Comparison of ENCODE assay signal across 24 cellular contexts in the genomic region with DNA sequence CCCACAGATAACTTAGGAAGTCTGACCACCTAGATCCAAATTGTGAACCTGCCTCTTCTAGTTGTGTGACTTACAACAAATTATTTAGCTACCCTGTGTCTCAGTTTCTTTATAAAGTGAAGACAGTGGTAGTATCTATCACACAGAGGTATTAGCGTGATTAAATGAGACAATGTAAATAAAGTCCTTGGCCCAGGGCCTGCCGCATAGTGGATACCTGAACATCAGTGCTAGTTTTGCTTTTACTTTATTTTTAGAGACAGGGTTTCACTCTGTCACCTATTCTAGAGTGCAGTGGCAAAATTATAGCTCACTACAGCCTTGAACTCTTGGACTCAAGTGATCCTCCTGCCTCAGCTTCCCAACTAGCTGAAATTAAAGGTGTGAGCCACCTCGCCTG.
DNase-seq lines count a peak whose midpoint lies in the region; ATAC-seq, FAIRE-seq and TF ChIP-seq lines count a peak whose summit lies in the region.
"Had no signal": no experiment of that assay in that cellular context is flagged by ENCODE, and none has a peak within 500 bp of the region (broad histone marks: within the 10 kb centered on the region; RNA-seq: fewer than 3 reads in every experiment).

No MANE protein-coding gene starts in this region.

- H3K27ac ChIP-seq in OCI-LY3 (ENCODE audit: low read length) (peak overlapping the region; percentile 65; the same call in 1 of the 2 replicates), neutrophil (peak overlapping the region; percentile 88), gastrocnemius medialis (no peak overlapping the region)
- H3K27ac ChIP-seq: BLaER1, PC-9 had no signal

- peaks cover 33% of the 10 kb centered on the region for H3K9me3 ChIP-seq in OCI-LY3 (ENCODE audit: insufficient read depth, low read length)
- H3K9me3 ChIP-seq in neutrophil = no peaks in the 10 kb centered on the region
- H3K9me3 ChIP-seq in gastrocnemius medialis = no peaks in the 10 kb centered on the region
- H3K9me3 ChIP-seq: Caco-2 had no signal

- TF ChIP-seq CTCF in OCI-LY3 (IDR thresholded peaks at IDR 0.05; ENCODE audit: low read depth, low read length) = no peak
- no peak for TF ChIP-seq CTCF in neutrophil (IDR thresholded peaks at IDR 0.05)
- TF ChIP-seq CTCF in gastrocnemius medialis (IDR thresholded peaks at IDR 0.05 in 4 of 5, conservative IDR thresholded peaks at IDR 0.05 in 1 of 5) = no peak

- no peak for TF ChIP-seq POLR2A in gastrocnemius medialis (IDR thresholded peaks at IDR 0.05)

- no peak overlapping the region for H3K4me2 ChIP-seq in OCI-LY3 (ENCODE audit: low read length)
- H3K4me2 ChIP-seq: BLaER1, PC-9 had no signal

- intact Hi-C loops in gastrocnemius medialis (cut with DNase I; ENCODE audit: low total_unique reads) = no loop called here

- no peak overlapping the region for H3K9ac ChIP-seq in OCI-LY3 (ENCODE audit: low read length)
- H3K9ac ChIP-seq: BLaER1 had no signal

- no peak overlapping the region for H3K4me3 ChIP-seq in OCI-LY3 (ENCODE audit: low read length)
- no peak overlapping the region for H3K4me3 ChIP-seq in neutrophil (ENCODE audit: low read depth in 1 of 2, low read length in 1 of 2)
- H3K4me3 ChIP-seq in gastrocnemius medialis = no peak overlapping the region
- H3K4me3 ChIP-seq: BLaER1, PC-9 had no signal

- no peak overlapping the region for H2AFZ ChIP-seq in OCI-LY3 (ENCODE audit: low read depth, low read length)
- H2AFZ ChIP-seq: PC-9 had no signal

- peak; percentile 82 for FAIRE-seq in GM18507 (lab: Jason Lieb, UNC)

- no peaks in the 10 kb centered on the region for H4K20me1 ChIP-seq in OCI-LY3 (ENCODE audit: insufficient read depth, low read length)
- H4K20me1 ChIP-seq: BLaER1 had no signal

- H3K27me3 ChIP-seq in OCI-LY3 (ENCODE audit: low read depth, low read length) (no peaks in the 10 kb centered on the region), neutrophil (no peaks in the 10 kb centered on the region), gastrocnemius medialis (no peaks in the 10 kb centered on the region)
- H3K27me3 ChIP-seq: BLaER1 had no signal

- DNase-seq in GM18507 (ENCODE audit: extremely low spot score, insufficient read length, low read depth) = no peak
- DNase-seq in gastrocnemius medialis = no peak
- DNase-seq: Caco-2; CD4-positive, alpha-beta T cell; DMS 273 treated with DMSO at 0.1 percent for 48 hours; DND-41; H7; KG1; MV-4-11; NCI-H1105 treated with DMSO at 0.1 percent for 48 hours; NCI-H2029 treated with DMSO at 0.1 percent for 48 hours; NCI-H345; NCI-H526; PC-9; RPMI8226; SHP77; SW 1271; T-helper 17 cell had no signal

- ATAC-seq in GM21619 (IDR thresholded peaks at IDR 0.05; ENCODE audit: unreplicated experiment) = peak; percentile 26
- ATAC-seq in HG03095 (IDR thresholded peaks at IDR 0.05; ENCODE audit: unreplicated experiment) = no peak
- ATAC-seq in gastrocnemius medialis = no peak
- no peak for ATAC-seq in GM21723 (IDR thresholded peaks at IDR 0.05; ENCODE audit: unreplicated experiment)
- ATAC-seq: T-helper 17 cell had no signal

- H3K4me1 ChIP-seq in OCI-LY3 (ENCODE audit: low read length) = peaks cover 38% of the 10 kb centered on the region
- H3K4me1 ChIP-seq in neutrophil (ENCODE audit: control insufficient read depth in 1 of 2, insufficient read depth in 1 of 2, low read depth in 1 of 2, low read length in 1 of 2) = peaks cover 9 to 14% of the 10 kb centered on the region in 2 experiments
- peaks cover 6 to 8% of the 10 kb centered on the region in 2 donors for H3K4me1 ChIP-seq in gastrocnemius medialis

- H3K36me3 ChIP-seq in OCI-LY3 (replicated peaks; ENCODE audit: low read depth, low read length) (peaks cover 31% of the 10 kb centered on the region), neutrophil (no peaks in the 10 kb centered on the region), gastrocnemius medialis (no peaks in the 10 kb centered on the region)

- in situ Hi-C loops in gastrocnemius medialis (cut with MboI; ENCODE audit: low sequenced_read_pairs in 4 of 4) = no loop called here

- no peaks in the 10 kb centered on the region for H3K79me2 ChIP-seq in OCI-LY3 (ENCODE audit: low read length)

Comparison
In these comparisons a context has a peak if more than half of its experiments do, and no peak if none do; other contexts are left out.
1. H3K27ac ChIP-seq: peak in OCI-LY3 (single experiment) and neutrophil (single experiment); none in gastrocnemius medialis (0 of 4).